ENCODE assay signal across 15 cellular contexts in the genomic region with DNA sequence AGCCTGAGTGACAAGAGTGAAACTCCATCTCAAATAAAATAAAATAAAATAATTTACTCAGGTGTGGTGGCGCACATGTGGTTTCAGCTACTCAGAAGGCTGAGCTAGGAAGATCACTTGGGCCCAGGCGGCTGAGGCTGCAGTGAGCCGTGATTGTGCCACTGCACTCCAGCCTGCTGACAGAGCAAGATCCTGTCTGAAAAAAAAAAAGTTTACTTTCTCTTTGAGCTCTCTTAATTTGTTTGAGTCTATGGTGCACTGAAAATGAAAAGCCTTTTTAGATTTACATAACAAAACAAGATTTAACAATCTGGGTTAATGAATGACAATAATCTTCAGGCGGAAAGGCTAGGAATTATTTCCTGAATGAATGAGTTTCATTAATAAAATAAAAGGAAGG. TPM values are rescaled to one million over a fixed set of nuclear protein-coding genes. Genes with fewer than 3 reads are reported as not detected.
DNase-seq lines count a peak whose midpoint lies in the region; ATAC-seq, FAIRE-seq and TF ChIP-seq lines count a peak whose summit lies in the region.
"Had no signal": no experiment of that assay in that cellular context is flagged by ENCODE, and none has a peak within 500 bp of the region (broad histone marks: within the 10 kb centered on the region; RNA-seq: fewer than 3 reads in every experiment).

No MANE protein-coding gene starts in this region.

- POLR2A ChIA-PET in H1 (lab: Charles Lee; ENCODE audit: partially characterized antibody), result no interaction called here

- H3K14ac ChIP-seq in H1 (ENCODE audit: insufficient read length), result no peak overlapping the region

- H3K23ac ChIP-seq in H1 (ENCODE audit: insufficient read length), result no peak overlapping the region

- no peak overlapping the region for H3K18ac ChIP-seq in H1 (ENCODE audit: extremely low read depth, low read length)

- H3K27me3 ChIP-seq in BLaER1 (no peaks in the 10 kb centered on the region), Loucy (ENCODE audit: insufficient read depth, low read length, poor library complexity, severe bottlenecking) (no peaks in the 10 kb centered on the region), H1 (replicated peaks in 1 of 4; ENCODE audit: control insufficient read depth in 3 of 4, extremely low read depth in 1 of 4, insufficient read depth in 3 of 4, low read length in 3 of 4) (no peaks in the 10 kb centered on the region), neural progenitor cell (no peaks in the 10 kb centered on the region)

- H3K9me3 ChIP-seq in BLaER1 (peaks cover 8% of the 10 kb centered on the region), Loucy (ENCODE audit: insufficient read depth, low read depth, low read length) (no peaks in the 10 kb centered on the region), H1 (ENCODE audit: insufficient read depth in 2 of 2, low read depth in 1 of 2, low read length in 1 of 2) (no peaks in the 10 kb centered on the region), neural progenitor cell (ENCODE audit: low read depth) (peaks cover 3% of the 10 kb centered on the region)

- DNase-seq in H1 (ENCODE audit: low read depth in 1 of 2, low spot score in 2 of 2), result no peak
- DNase-seq in neural progenitor cell (ENCODE audit: low spot score), result no peak
- DNase-seq in retina, result no peak
- DNase-seq: NCI-H146, NCI-H2081, NCI-H510A treated with DMSO at 0.1 percent for 48 hours, NCI-H82 had no signal

- H3K9me2 ChIP-seq in Loucy (replicated peaks; ENCODE audit: low read depth, low read length), result no peaks in the 10 kb centered on the region

- H3K56ac ChIP-seq in H1 (replicated peaks; ENCODE audit: insufficient read length, low read depth, low read length), result no peak overlapping the region

- H3K9me3 Mint-ChIP-seq in neural progenitor cell, result peaks cover 12% of the 10 kb centered on the region

- H3K4me3 ChIP-seq in BLaER1 (no peak overlapping the region), Loucy (ENCODE audit: low read length, poor library complexity, severe bottlenecking) (no peak overlapping the region), H1 (ENCODE audit: extremely low read depth in 1 of 4, insufficient read depth in 2 of 4, low read depth in 3 of 4, low read length in 4 of 4) (no peak overlapping the region), neural progenitor cell (no peak overlapping the region)
- H3K4me3 ChIP-seq: K562 had no signal

- no peak overlapping the region for H2AK5ac ChIP-seq in H1 (ENCODE audit: low read depth, low read length)

- TF ChIP-seq EP300 in H1 (IDR thresholded peaks at IDR 0.05; ENCODE audit: borderline replicate concordance in 1 of 2, low read depth in 2 of 2, low read length in 2 of 2), result no peak

- no peak overlapping the region for H2BK5ac ChIP-seq in H1 (ENCODE audit: low read depth, low read length)

- no peak for FAIRE-seq in H1 (lab: Jason Lieb, UNC)
- FAIRE-seq: HTR-8/SVneo, K562 had no signal

- peak overlapping the region; percentile 71 for H3K4me2 ChIP-seq in BLaER1
- H3K4me2 ChIP-seq in Loucy (ENCODE audit: low read depth, low read length, poor library complexity, severe bottlenecking), result peak overlapping the region; percentile 42
- no peak overlapping the region for H3K4me2 ChIP-seq in H1 (ENCODE audit: insufficient read depth in 1 of 2, low read depth in 2 of 2, low read length in 2 of 2)
- peak overlapping the region; percentile 6 for H3K4me2 ChIP-seq in neural progenitor cell

- H4K20me1 ChIP-seq in BLaER1 (no peaks in the 10 kb centered on the region), Loucy (ENCODE audit: insufficient read depth, low read length, poor library complexity, severe bottlenecking) (no peaks in the 10 kb centered on the region), H1 (replicated peaks in 1 of 2; ENCODE audit: control insufficient read depth in 1 of 2, insufficient read depth in 2 of 2, low read length in 2 of 2) (no peaks in the 10 kb centered on the region), neural progenitor cell (ENCODE audit: low read depth) (peaks cover 18% of the 10 kb centered on the region)

- peaks cover 22% of the 10 kb centered on the region for H3K36me3 Mint-ChIP-seq in neural progenitor cell

- no peaks in the 10 kb centered on the region; the same call in 1 of the 2 replicates for H3K79me1 ChIP-seq in H1 (ENCODE audit: low read depth, low read length)

- no peak for TF ChIP-seq RAD21 in H1 (IDR thresholded peaks at IDR 0.05 in 1 of 2, conservative IDR thresholded peaks at IDR 0.05 in 1 of 2; ENCODE audit: low read depth in 2 of 2, low read length in 2 of 2)

- CTCF ChIA-PET in H1 (lab: Charles Lee; ENCODE audit: partially characterized antibody), result interaction anchor here (1.0 to 3.3 kb wide), 10 partner anchors 7 to 406 kb away, joined by 3 to 18 read pairs (median 4); no protein-coding TSS in a partner anchor

- H3K27ac Mint-ChIP-seq in neural progenitor cell, result peak overlapping the region; percentile 37

- H3K4me3 Mint-ChIP-seq in neural progenitor cell, result no peak overlapping the region

- H2AFZ ChIP-seq in Loucy (ENCODE audit: low read length) (no peak overlapping the region), H1 (ENCODE audit: low read length) (no peak overlapping the region), neural progenitor cell (replicated peaks) (no peak overlapping the region)

- H3K9ac ChIP-seq in BLaER1 (no peak overlapping the region), Loucy (ENCODE audit: low read depth, low read length, poor library complexity, severe bottlenecking) (no peak overlapping the region), H1 (replicated peaks in 1 of 4; ENCODE audit: extremely low read depth in 1 of 4, low read depth in 3 of 4, low read length in 3 of 4) (no peak overlapping the region), neural progenitor cell (no peak overlapping the region)

- peaks cover 41% of the 10 kb centered on the region for H3K4me1 Mint-ChIP-seq in neural progenitor cell

- peaks cover 3% of the 10 kb centered on the region for H3K27me3 Mint-ChIP-seq in neural progenitor cell (ENCODE audit: insufficient read depth, low read depth)

- H4K91ac ChIP-seq in H1 (replicated peaks; ENCODE audit: insufficient read length, low read length), result no peak overlapping the region

- no peak for TF ChIP-seq POLR2A in H1 (IDR thresholded peaks at IDR 0.05; ENCODE audit: control extremely low read depth in 1 of 2, low read depth in 2 of 2, low read length in 2 of 2)

- H2BK20ac ChIP-seq in H1 (ENCODE audit: low read length), result no peak overlapping the region

- 84% methylated on average over 4 of the region's 4 CpGs; no CpG with 5 or more reads in 1 of the 2 experiments for WGBS in H1 (ENCODE audit: extremely low coverage in 1 of 2, insufficient coverage in 1 of 2, insufficient read length in 1 of 2, insufficient replicate concordance in 2 of 2, low coverage in 1 of 2, low lambda C conversion rate in 2 of 2, missing lambda C conversion rate in 1 of 2), 2 experiments

- H2BK12ac ChIP-seq in H1 (ENCODE audit: low read depth, low read length), result no peak overlapping the region

- peak overlapping the region; percentile 36 for H4K5ac ChIP-seq in H1 (ENCODE audit: insufficient read length, low read depth, low read length)

- H3K4me1 ChIP-seq in BLaER1, result peaks cover 20% of the 10 kb centered on the region
- peaks cover 12% of the 10 kb centered on the region for H3K4me1 ChIP-seq in Loucy (ENCODE audit: insufficient read depth, low read length, poor library complexity, severe bottlenecking)
- H3K4me1 ChIP-seq in H1 (replicated peaks in 1 of 4; ENCODE audit: control insufficient read depth in 3 of 4, insufficient read depth in 4 of 4, low read length in 3 of 4), result peaks cover under 1 to 8% (median 4%) of the 10 kb centered on the region in 4 experiments; a peak in 5 of 7 replicates
- peaks cover 31% of the 10 kb centered on the region for H3K4me1 ChIP-seq in neural progenitor cell

- TF ChIP-seq CTCF in Loucy (conservative IDR thresholded peaks at IDR 0.05; ENCODE audit: low read length) (no peak), H1 (IDR thresholded peaks at IDR 0.05; ENCODE audit: control extremely low read depth in 1 of 3, insufficient read depth in 1 of 3, low read depth in 1 of 3, low read length in 3 of 3) (no peak), neural progenitor cell (IDR thresholded peaks at IDR 0.05) (no peak)

- H3K36me3 ChIP-seq in BLaER1, result no peaks in the 10 kb centered on the region; the same call in 1 of the 2 replicates
- H3K36me3 ChIP-seq in Loucy (ENCODE audit: insufficient read depth, low read length), result no peaks in the 10 kb centered on the region
- H3K36me3 ChIP-seq in H1 (ENCODE audit: control insufficient read depth in 2 of 4, insufficient read depth in 4 of 4, low read length in 3 of 4), result no peaks in the 10 kb centered on the region
- no peaks in the 10 kb centered on the region for H3K36me3 ChIP-seq in neural progenitor cell

- no peak overlapping the region for H4K8ac ChIP-seq in H1 (ENCODE audit: extremely low read depth, insufficient read depth, low read length)

- no peaks in the 10 kb centered on the region for H3F3A ChIP-seq in Loucy (ENCODE audit: low read depth)
- peaks cover 29% of the 10 kb centered on the region for H3F3A ChIP-seq in neural progenitor cell (ENCODE audit: low read depth)

- H3K4ac ChIP-seq in H1 (replicated peaks; ENCODE audit: insufficient read length, low read depth, low read length), result no peak overlapping the region

- H2BK15ac ChIP-seq in H1 (ENCODE audit: low read length), result no peak overlapping the region

- H3K27ac ChIP-seq in BLaER1, result peak overlapping the region; percentile 63; the same call in 1 of the 2 replicates
- no peak overlapping the region for H3K27ac ChIP-seq in H1 (ENCODE audit: low read depth, low read length)
- H3K27ac ChIP-seq in neural progenitor cell, result peak overlapping the region; percentile 25

- H3K23me2 ChIP-seq in H1 (ENCODE audit: low read depth, low read length), result no peaks in the 10 kb centered on the region

- ATAC-seq in GM21786 (IDR thresholded peaks at IDR 0.05; ENCODE audit: unreplicated experiment) (no peak), GM19397 (IDR thresholded peaks at IDR 0.05; ENCODE audit: unreplicated experiment) (no peak), HG03457 (IDR thresholded peaks at IDR 0.05; ENCODE audit: unreplicated experiment) (no peak)
- ATAC-seq: HCT116, K562 had no signal

- H3K79me2 ChIP-seq in Loucy (ENCODE audit: insufficient read depth, low read length) (no peaks in the 10 kb centered on the region), H1 (ENCODE audit: control insufficient read depth in 1 of 2, insufficient read depth in 2 of 2, low read length in 2 of 2) (peaks cover 0 to 8% of the 10 kb centered on the region in 2 experiments; a peak in 2 of 4 replicates), neural progenitor cell (ENCODE audit: low read depth) (peaks cover 35% of the 10 kb centered on the region)

- no peak overlapping the region for H2BK120ac ChIP-seq in H1 (replicated peaks; ENCODE audit: low read depth, low read length)

RNA-seq across cellular contexts. Expression of a gene that starts 23.3 kb away (rescaled TPM):
- total RNA-seq in H1 (2021; fragmentation: NEBNext Ultra II Directional; extraction: Animal tissue kit (Norgen Biotek cat#: 25700)), result 27.2 and 32.4 TPM in 2 replicates
- 7.2 and 12.5 TPM in 2 replicates for polyA plus RNA-seq in H1 (2011; rRNA removed)
- 6.4 TPM for polyA plus RNA-seq in H1 (2011; cell fraction: cytosol; rRNA removed)
- 23.6 TPM for polyA plus RNA-seq in H1 (2011; cell fraction: nucleus; rRNA removed)
- polyA plus RNA-seq in H1 (2012, experiment 1 of 2), result 12.8 to 15.6 TPM (median 13.8 TPM) in 4 replicates
- 6.8 TPM for polyA plus RNA-seq in H1 (2012, experiment 2 of 2)
- 17.0 TPM for polyA plus RNA-seq in H1 (2013, experiment 1 of 2)
- 16.4 TPM for polyA plus RNA-seq in H1 (2013, experiment 2 of 2)
- 50.6 and 61.0 TPM in 2 replicates for polyA minus RNA-seq in H1 (2011; rRNA and poly(A)+ RNA removed)
- 24.7 TPM for polyA minus RNA-seq in H1 (2011; cell fraction: cytosol; rRNA and poly(A)+ RNA removed)
- 58.6 TPM for polyA minus RNA-seq in H1 (2011; cell fraction: nucleus; rRNA and poly(A)+ RNA removed)
- 7.7 and 12.1 TPM in 2 replicates for total RNA-seq in neural progenitor cell (ENCODE audit: low replicate concordance)

Comparison
In these comparisons a context has a peak if more than half of its experiments do, and no peak if none do; other contexts are left out.
1. H3K4me2 ChIP-seq: peak in BLaER1 (single experiment), Loucy (single experiment) and neural progenitor cell (single experiment); none in H1 (0 of 2).